1 cellular context compared by ENCODE assay signal in the genomic region with DNA sequence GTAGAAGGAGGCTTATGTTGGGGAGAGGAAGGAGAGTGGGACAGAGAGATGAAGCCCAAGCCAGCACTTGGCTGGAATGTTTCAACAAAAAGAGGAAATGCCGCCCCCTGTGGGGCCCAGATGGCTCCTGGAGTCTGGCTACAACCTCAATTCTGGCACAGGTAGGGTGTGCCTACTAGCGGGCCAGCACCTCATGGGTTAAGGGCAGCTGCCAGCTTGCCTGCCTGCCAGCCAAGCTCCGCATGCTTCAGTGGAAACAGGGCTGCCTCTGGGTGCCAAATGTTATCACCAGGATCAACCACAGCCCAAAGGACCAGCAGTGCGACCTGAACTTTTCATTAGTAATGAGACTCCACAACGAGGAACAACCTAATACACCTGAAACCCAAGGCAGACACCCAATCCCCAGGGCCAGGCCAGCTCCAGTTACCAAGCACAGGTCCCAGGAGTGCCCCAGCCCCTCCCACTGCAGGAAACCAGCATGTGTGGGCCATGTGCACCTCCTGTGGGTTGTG.
A peak's percentile ranks its signal among the peaks of the same experiment; 100 is the strongest.
TF ChIP-seq lines count a peak whose summit lies in the region.

No MANE protein-coding gene starts in this region.

TF ChIP-seq in K562, 482 proteins besides CTCF, POLR2A, EP300 and RAD21:
- TF ChIP-seq U2AF1 (optimal IDR thresholded peaks at IDR 0.05; ENCODE audit: low read depth, low read length), result no peak
- TF ChIP-seq SPI1 (IDR thresholded peaks at IDR 0.05; ENCODE audit: borderline replicate concordance, low read depth, low read length), result peak; percentile 77; the same call in 1 of the 2 replicates
- TF ChIP-seq, protein P1, sequence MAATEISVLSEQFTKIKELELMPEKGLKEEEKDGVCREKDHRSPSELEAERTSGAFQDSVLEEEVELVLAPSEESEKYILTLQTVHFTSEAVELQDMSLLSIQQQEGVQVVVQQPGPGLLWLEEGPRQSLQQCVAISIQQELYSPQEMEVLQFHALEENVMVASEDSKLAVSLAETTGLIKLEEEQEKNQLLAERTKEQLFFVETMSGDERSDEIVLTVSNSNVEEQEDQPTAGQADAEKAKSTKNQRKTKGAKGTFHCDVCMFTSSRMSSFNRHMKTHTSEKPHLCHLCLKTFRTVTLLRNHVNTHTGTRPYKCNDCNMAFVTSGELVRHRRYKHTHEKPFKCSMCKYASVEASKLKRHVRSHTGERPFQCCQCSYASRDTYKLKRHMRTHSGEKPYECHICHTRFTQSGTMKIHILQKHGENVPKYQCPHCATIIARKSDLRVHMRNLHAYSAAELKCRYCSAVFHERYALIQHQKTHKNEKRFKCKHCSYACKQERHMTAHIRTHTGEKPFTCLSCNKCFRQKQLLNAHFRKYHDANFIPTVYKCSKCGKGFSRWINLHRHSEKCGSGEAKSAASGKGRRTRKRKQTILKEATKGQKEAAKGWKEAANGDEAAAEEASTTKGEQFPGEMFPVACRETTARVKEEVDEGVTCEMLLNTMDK (IDR thresholded peaks at IDR 0.05; ENCODE audit: borderline replicate concordance, insufficient read depth, low read depth, low read length, poor library complexity, severe bottlenecking), result peak; percentile 59
- TF ChIP-seq TEAD4 (IDR thresholded peaks at IDR 0.05; ENCODE audit: low read length), result 0 out of 2 replicates have a peak, but pooled peaks have one; percentile 27
- TF ChIP-seq TEAD4 (CRISPR knock-in tag; IDR thresholded peaks at IDR 0.05; ENCODE audit: borderline replicate concordance), result no peak
